8 cellular contexts compared by ENCODE assay signal in genomic region chr10:5297466-5297865, GRCh38.
A peak's percentile ranks its signal among the peaks of the same experiment; 100 is the strongest.
DNase-seq lines count a peak whose midpoint lies in the region; ATAC-seq and TF ChIP-seq lines count a peak whose summit lies in the region.

No MANE protein-coding gene starts in this region.

- no peak overlapping the region for H3K4me3 ChIP-seq in tibial nerve

- H3K36me3 ChIP-seq in tibial nerve = no peaks in the 10 kb centered on the region

- no peaks in the 10 kb centered on the region for H3K9me3 Mint-ChIP-seq in activated naive CD4-positive, alpha-beta T cell treated with anti-CD3 and anti-CD28 coated beads, Interleukin-2, amount 50 U/mL, for 24 hours
- H3K9me3 Mint-ChIP-seq in activated T-cell treated with anti-CD3 and anti-CD28 coated beads, Interleukin-2, amount 50 U/mL, for 72 hours = peaks cover 0 to 5% of the 10 kb centered on the region in 2 donors

- H3K27me3 Mint-ChIP-seq in activated naive CD4-positive, alpha-beta T cell treated with anti-CD3 and anti-CD28 coated beads, Interleukin-2, amount 50 U/mL, for 24 hours = no peaks in the 10 kb centered on the region
- no peaks in the 10 kb centered on the region for H3K27me3 Mint-ChIP-seq in activated T-cell treated with anti-CD3 and anti-CD28 coated beads, Interleukin-2, amount 50 U/mL, for 72 hours (ENCODE audit: low read depth)

- H3K27me3 ChIP-seq in tibial nerve = no peaks in the 10 kb centered on the region

- H3K36me3 Mint-ChIP-seq in activated naive CD4-positive, alpha-beta T cell treated with anti-CD3 and anti-CD28 coated beads, Interleukin-2, amount 50 U/mL, for 24 hours = no peaks in the 10 kb centered on the region
- peaks cover 0 to 24% of the 10 kb centered on the region in 2 donors for H3K36me3 Mint-ChIP-seq in activated T-cell treated with anti-CD3 and anti-CD28 coated beads, Interleukin-2, amount 50 U/mL, for 72 hours (ENCODE audit: insufficient read depth in 2 of 2)

- H3K4me3 Mint-ChIP-seq in activated naive CD4-positive, alpha-beta T cell treated with anti-CD3 and anti-CD28 coated beads, Interleukin-2, amount 50 U/mL, for 24 hours = peak overlapping the region; percentile 12
- peak overlapping the region; percentile 47 to 75 for H3K4me3 Mint-ChIP-seq in activated T-cell treated with anti-CD3 and anti-CD28 coated beads, Interleukin-2, amount 50 U/mL, for 72 hours

- H3K9me3 ChIP-seq in tibial nerve = no peaks in the 10 kb centered on the region

- no peak for DNase-seq in activated naive CD4-positive, alpha-beta T cell treated with Interleukin-2 at 50 U/mL for 16 hours
- peak; percentile 42 to 53 for DNase-seq in activated T-cell treated with anti-CD3 and anti-CD28 coated beads, Interleukin-2, amount 50 U/mL, for 72 hours
- DNase-seq in Right ventricle myocardium superior (peak; percentile 64), tibial nerve (ENCODE audit: low spot score in 2 of 2) (peak in 1 of 2 donors; percentile 42), occipital lobe (lab: John Stamatoyannopoulos, UW) (no peak), amygdala (lab: John Stamatoyannopoulos, UW) (no peak)

- peak; percentile 67 to 76 for ATAC-seq in activated T-cell treated with anti-CD3 and anti-CD28 coated beads, Interleukin-2, amount 50 U/mL, for 72 hours (replicated peaks in 1 of 2)
- ATAC-seq in Right ventricle myocardium superior (ENCODE audit: poor library complexity) (peak; percentile 77), GM18909 (IDR thresholded peaks at IDR 0.05; ENCODE audit: poor library complexity, unreplicated experiment) (no peak)

- TF ChIP-seq CTCF in tibial nerve (IDR thresholded peaks at IDR 0.05) = no peak

- peak overlapping the region in 1 of 4 donors; percentile 41 for H3K27ac ChIP-seq in tibial nerve

- peaks cover 0 to 6% (median 0%) of the 10 kb centered on the region in 4 donors for H3K4me1 ChIP-seq in tibial nerve

- TF ChIP-seq EP300 in tibial nerve (IDR thresholded peaks at IDR 0.05) = peak; percentile 21 to 84

- TF ChIP-seq POLR2A in tibial nerve (IDR thresholded peaks at IDR 0.05) = no peak

- WGBS in tibial nerve, 2 donors = 73 to 82% methylated on average over 3 of the region's 3 CpGs

- H3K4me1 Mint-ChIP-seq in activated naive CD4-positive, alpha-beta T cell treated with anti-CD3 and anti-CD28 coated beads, Interleukin-2, amount 50 U/mL, for 24 hours = peaks cover 11% of the 10 kb centered on the region
- H3K4me1 Mint-ChIP-seq in activated T-cell treated with anti-CD3 and anti-CD28 coated beads, Interleukin-2, amount 50 U/mL, for 72 hours (ENCODE audit: low read depth) = peaks cover 67% of the 10 kb centered on the region

- intact Hi-C loops in Right ventricle myocardium superior (cut with DNase I) = no loop called here

- peak overlapping the region; percentile 76 for H3K27ac Mint-ChIP-seq in activated naive CD4-positive, alpha-beta T cell treated with anti-CD3 and anti-CD28 coated beads, Interleukin-2, amount 50 U/mL, for 24 hours
- peak overlapping the region; percentile 64 for H3K27ac Mint-ChIP-seq in activated T-cell treated with anti-CD3 and anti-CD28 coated beads, Interleukin-2, amount 50 U/mL, for 72 hours

Comparison
In these comparisons a context has a peak if more than half of its experiments do, and no peak if none do; other contexts are left out.
1. DNase-seq: peak in activated T-cell treated with anti-CD3 and anti-CD28 coated beads, Interleukin-2, amount 50 U/mL, for 72 hours (2 of 2) and Right ventricle myocardium superior (single experiment); none in activated naive CD4-positive, alpha-beta T cell treated with Interleukin-2 at 50 U/mL for 16 hours (single experiment), occipital lobe (single experiment) and amygdala (0 of 56).